8 cellular contexts compared by ENCODE assay signal in genomic region chr22:50268655-50269113, GRCh38. TPM values are rescaled to one million over a fixed set of nuclear protein-coding genes. Genes with fewer than 3 reads are reported as not detected.
DNase-seq lines count a peak whose midpoint lies in the region; ATAC-seq and TF ChIP-seq lines count a peak whose summit lies in the region.

No MANE protein-coding gene starts in this region.

- H3K27me3 Mint-ChIP-seq in IgD-negative memory B cell (peaks cover 5% of the 10 kb centered on the region), GM23338 (ENCODE audit: insufficient read depth, low read depth, poor library complexity) (peaks cover 41% of the 10 kb centered on the region)
- H3K27me3 Mint-ChIP-seq in central memory CD8-positive, alpha-beta T cell: no peaks in the 10 kb centered on the region
- peaks cover 5% of the 10 kb centered on the region for H3K27me3 Mint-ChIP-seq in activated T-cell treated with anti-CD3 and anti-CD28 coated beads, Interleukin-2, amount 50 U/mL, for 4 hours (ENCODE audit: low read depth)

- H3K4me3 ChIP-seq in ovary (no peak overlapping the region), GM23338 (no peak overlapping the region)

- H3K36me3 Mint-ChIP-seq in IgD-negative memory B cell: no peaks in the 10 kb centered on the region
- H3K36me3 Mint-ChIP-seq in central memory CD8-positive, alpha-beta T cell (ENCODE audit: insufficient read depth): no peaks in the 10 kb centered on the region
- H3K36me3 Mint-ChIP-seq in GM23338 (ENCODE audit: low read depth): peaks cover under 1% of the 10 kb centered on the region; the same call in 2 of the 3 replicates
- no peaks in the 10 kb centered on the region for H3K36me3 Mint-ChIP-seq in activated T-cell treated with anti-CD3 and anti-CD28 coated beads, Interleukin-2, amount 50 U/mL, for 4 hours (ENCODE audit: insufficient read depth)

- H3K27ac ChIP-seq in ovary (peak overlapping the region in 1 of 2 donors; percentile 55), GM23338 (ENCODE audit: low read depth) (no peak overlapping the region)

- H3K4me1 Mint-ChIP-seq in IgD-negative memory B cell (peaks cover 0 to 4% (median 2%) of the 10 kb centered on the region in 3 donors), GM23338 (peaks cover 4% of the 10 kb centered on the region; the same call in 1 of the 3 replicates)
- peaks cover under 1% of the 10 kb centered on the region for H3K4me1 Mint-ChIP-seq in central memory CD8-positive, alpha-beta T cell
- peaks cover 12% of the 10 kb centered on the region for H3K4me1 Mint-ChIP-seq in activated T-cell treated with anti-CD3 and anti-CD28 coated beads, Interleukin-2, amount 50 U/mL, for 4 hours (ENCODE audit: low read depth)

- H2AFZ ChIP-seq in GM23338: no peak overlapping the region

- H3K4me3 Mint-ChIP-seq in IgD-negative memory B cell: peak overlapping the region; percentile 21 to 85 (median 58)
- peak overlapping the region; percentile 66 for H3K4me3 Mint-ChIP-seq in central memory CD8-positive, alpha-beta T cell
- H3K4me3 Mint-ChIP-seq in GM23338: no peak overlapping the region; the same call in 2 of the 3 replicates
- H3K4me3 Mint-ChIP-seq in activated T-cell treated with anti-CD3 and anti-CD28 coated beads, Interleukin-2, amount 50 U/mL, for 4 hours: no peak overlapping the region

- peak; percentile 25 for DNase-seq in NCI-H748 (lab: John Stamatoyannopoulos, UW; ENCODE audit: unreplicated experiment)
- DNase-seq in NCI-H748 treated with DMSO at 0.1 percent for 48 hours (lab: John Stamatoyannopoulos, UW): no peak
- DNase-seq in central memory CD8-positive, alpha-beta T cell (ENCODE audit: low spot score in 2 of 2): no peak
- DNase-seq in ovary: peak; percentile 62 to 85 (median 72)
- DNase-seq in GM23338 (ENCODE audit: low spot score): no peak
- no peak for DNase-seq in stimulated activated CD4-positive, alpha-beta T cell treated with anti-CD3 and anti-CD28 coated beads, Interleukin-4, amount 100 ng/mL, for 1 hour
- DNase-seq in activated T-cell treated with anti-CD3 and anti-CD28 coated beads, Interleukin-2, amount 50 U/mL, for 4 hours: no peak

- WGBS in ovary, 3 donors: 21 to 31% (median 29%) methylated on average over 9 of the region's 9 CpGs

- no peak for TF ChIP-seq POLR2A in ovary (IDR thresholded peaks at IDR 0.05)

- H3K27ac Mint-ChIP-seq in IgD-negative memory B cell (peak overlapping the region; percentile 10 to 86 (median 48)), GM23338 (no peak overlapping the region)
- no peak overlapping the region for H3K27ac Mint-ChIP-seq in central memory CD8-positive, alpha-beta T cell (ENCODE audit: low read depth)

- H3K36me3 ChIP-seq in ovary (no peaks in the 10 kb centered on the region), GM23338 (ENCODE audit: insufficient read depth) (no peaks in the 10 kb centered on the region)

- H3K4me1 ChIP-seq in ovary (ENCODE audit: insufficient read depth): peaks cover 26% of the 10 kb centered on the region
- peaks cover 6% of the 10 kb centered on the region; the same call in 1 of the 2 replicates for H3K4me1 ChIP-seq in GM23338 (ENCODE audit: insufficient read depth)

- no peaks in the 10 kb centered on the region; the same call in 1 of the 2 replicates for H4K20me1 ChIP-seq in GM23338 (replicated peaks; ENCODE audit: insufficient read depth)

- intact Hi-C loops in ovary (cut with DNase I): loop anchor here in 2 of 4 donors (5.0 kb wide), 1 partner anchor 69 kb away; no protein-coding TSS in a partner anchor

- H3K79me2 ChIP-seq in GM23338 (replicated peaks; ENCODE audit: insufficient read depth): no peaks in the 10 kb centered on the region

- H3K9me3 Mint-ChIP-seq in IgD-negative memory B cell: no peaks in the 10 kb centered on the region
- H3K9me3 Mint-ChIP-seq in central memory CD8-positive, alpha-beta T cell: no peaks in the 10 kb centered on the region
- H3K9me3 Mint-ChIP-seq in GM23338: no peaks in the 10 kb centered on the region
- no peaks in the 10 kb centered on the region for H3K9me3 Mint-ChIP-seq in activated T-cell treated with anti-CD3 and anti-CD28 coated beads, Interleukin-2, amount 50 U/mL, for 4 hours

- peaks cover 8% of the 10 kb centered on the region; the same call in 1 of the 2 replicates for H3F3A ChIP-seq in GM23338 (replicated peaks; ENCODE audit: low read depth)

- H3K9me2 ChIP-seq in GM23338 (ENCODE audit: insufficient read depth): no peaks in the 10 kb centered on the region

- H3K27me3 ChIP-seq in ovary (no peaks in the 10 kb centered on the region), GM23338 (ENCODE audit: insufficient read depth) (peaks cover 61% of the 10 kb centered on the region)

- no peak overlapping the region for H3K4me2 ChIP-seq in GM23338

- H3K9me3 ChIP-seq in ovary: no peaks in the 10 kb centered on the region

- TF ChIP-seq CTCF in ovary (IDR thresholded peaks at IDR 0.05) (no peak), GM23338 (conservative IDR thresholded peaks at IDR 0.05; ENCODE audit: low read depth in 2 of 2) (no peak)

- ATAC-seq in central memory CD8-positive, alpha-beta T cell (replicated peaks; ENCODE audit: extremely low read depth, poor library complexity, severe bottlenecking): no peak
- ATAC-seq in GM23338: no peak
- no peak for ATAC-seq in activated T-cell treated with anti-CD3 and anti-CD28 coated beads, Interleukin-2, amount 50 U/mL, for 4 hours

- no peak for TF ChIP-seq EP300 in ovary (IDR thresholded peaks at IDR 0.05)

TF ChIP-seq in GM23338, 12 proteins besides CTCF, POLR2A, EP300 and RAD21:
- no peak for TF ChIP-seq ZNF114 (CRISPR knock-in tag; IDR thresholded peaks at IDR 0.05)
- TF ChIP-seq POLR2AphosphoS5 (IDR thresholded peaks at IDR 0.05; ENCODE audit: low read depth): no peak
- no peak for TF ChIP-seq ZNF331 (CRISPR knock-in tag; IDR thresholded peaks at IDR 0.05; ENCODE audit: low read depth)

RNA-seq across cellular contexts. Expression of gene MAPK11, which starts 1.5 kb away (rescaled TPM):
- polyA plus RNA-seq in IgD-negative memory B cell (0.59 TPM), ovary (10 to 100 TPM in 1 of 2 donors, under 1 TPM in 1; 0.92 to 13.0 TPM), GM23338 (2016; fragmentation: Nextera tagmentation; extraction: Ambion mirVana) (0.34 and 0.78 TPM in 2 replicates)
- total RNA-seq in ovary: 10 to 100 TPM in 4 of 7 donors, 1 to 10 TPM in 3; 2.0 to 31.6 (median 12.0) TPM
- total RNA-seq in GM23338 (2014; rRNA removed; shearing (Covaris generic)): 1.6 and 1.9 TPM in 2 replicates
- 10 to 100 TPM in 1 of 3 donors, 1 to 10 TPM in 2; 9.4 to 10.1 (median 9.8) TPM for total RNA-seq in activated T-cell treated with anti-CD3 and anti-CD28 coated beads, Interleukin-2, amount 50 U/mL, for 4 hours

RNA-seq across cellular contexts. Expression of gene MAPK12, which starts 7.2 kb away (rescaled TPM):
- 0.94 TPM for polyA plus RNA-seq in IgD-negative memory B cell
- 10 to 100 TPM in 6 of 7 donors, 1 to 10 TPM in 1; 7.9 to 35.3 (median 23.3) TPM for total RNA-seq in ovary
- polyA plus RNA-seq in ovary: 10 to 100 TPM in 1 of 2 donors, under 1 TPM in 1; 0.87 to 26.5 TPM
- total RNA-seq in GM23338 (2014; rRNA removed; shearing (Covaris generic)): 20.4 and 26.1 TPM in 2 replicates
- polyA plus RNA-seq in GM23338 (2016; fragmentation: Nextera tagmentation; extraction: Ambion mirVana): 10.4 and 15.8 TPM in 2 replicates
- 1 to 10 TPM; 3.3 to 4.3 (median 3.9) TPM for total RNA-seq in activated T-cell treated with anti-CD3 and anti-CD28 coated beads, Interleukin-2, amount 50 U/mL, for 4 hours

RNA-seq across cellular contexts. Expression of gene HDAC10, which starts 17.6 kb away (rescaled TPM):
- 8.6 TPM for polyA plus RNA-seq in IgD-negative memory B cell
- 10 to 100 TPM; 24.9 to 44.6 (median 41.1) TPM for total RNA-seq in ovary
- polyA plus RNA-seq in ovary: 10 to 100 TPM in 1 of 2 donors, 1 to 10 TPM in 1; 2.3 to 33.2 TPM
- 32.4 and 41.9 TPM in 2 replicates for total RNA-seq in GM23338 (2014; rRNA removed; shearing (Covaris generic))
- polyA plus RNA-seq in GM23338 (2016; fragmentation: Nextera tagmentation; extraction: Ambion mirVana): 4.1 and 5.1 TPM in 2 replicates
- 10 to 100 TPM; 45.1 to 50.6 (median 48.2) TPM for total RNA-seq in activated T-cell treated with anti-CD3 and anti-CD28 coated beads, Interleukin-2, amount 50 U/mL, for 4 hours

RNA-seq across cellular contexts. Expression of gene TUBGCP6, which starts 23.9 kb away (rescaled TPM):
- polyA plus RNA-seq in IgD-negative memory B cell (17.0 TPM), ovary (10 to 100 TPM in 1 of 2 donors, 1 to 10 TPM in 1; 7.5 to 42.6 TPM), GM23338 (2016; fragmentation: Nextera tagmentation; extraction: Ambion mirVana) (18.6 TPM in 2 replicates)
- 10 to 100 TPM; 35.9 to 52.2 (median 40.8) TPM for total RNA-seq in ovary
- total RNA-seq in GM23338 (2014; rRNA removed; shearing (Covaris generic)): 32.7 and 47.1 TPM in 2 replicates
- 10 to 100 TPM; 44.5 to 50.6 (median 48.3) TPM for total RNA-seq in activated T-cell treated with anti-CD3 and anti-CD28 coated beads, Interleukin-2, amount 50 U/mL, for 4 hours

RNA-seq across cellular contexts. Expression of gene PLXNB2, which starts 38.8 kb away (rescaled TPM):
- polyA plus RNA-seq in IgD-negative memory B cell (2.7 TPM), ovary (100 to 1,000 TPM in 1 of 2 donors, 10 to 100 TPM in 1; 26.5 to 135 TPM), GM23338 (2016; fragmentation: Nextera tagmentation; extraction: Ambion mirVana) (29.1 and 33.0 TPM in 2 replicates)
- 100 to 1,000 TPM; 121 to 274 (median 229) TPM for total RNA-seq in ovary
- total RNA-seq in GM23338 (2014; rRNA removed; shearing (Covaris generic)): 66.3 and 70.4 TPM in 2 replicates
- 1 to 10 TPM; 4.0 to 4.8 (median 4.7) TPM for total RNA-seq in activated T-cell treated with anti-CD3 and anti-CD28 coated beads, Interleukin-2, amount 50 U/mL, for 4 hours

Comparison
In these comparisons a context has a peak if more than half of its experiments do, and no peak if none do; other contexts are left out.
1. DNase-seq: peak in NCI-H748 (single experiment) and ovary (5 of 5); none in NCI-H748 treated with DMSO at 0.1 percent for 48 hours (single experiment), central memory CD8-positive, alpha-beta T cell (0 of 2), GM23338 (single experiment), stimulated activated CD4-positive, alpha-beta T cell treated with anti-CD3 and anti-CD28 coated beads, Interleukin-4, amount 100 ng/mL, for 1 hour (single experiment) and activated T-cell treated with anti-CD3 and anti-CD28 coated beads, Interleukin-2, amount 50 U/mL, for 4 hours (single experiment).
2. H3K27ac Mint-ChIP-seq: peak in IgD-negative memory B cell (3 of 3); none in central memory CD8-positive, alpha-beta T cell (single experiment) and GM23338 (single experiment).
3. H3K4me3 Mint-ChIP-seq: peak in IgD-negative memory B cell (4 of 4) and central memory CD8-positive, alpha-beta T cell (single experiment); none in GM23338 (single experiment) and activated T-cell treated with anti-CD3 and anti-CD28 coated beads, Interleukin-2, amount 50 U/mL, for 4 hours (single experiment).